8 cellular contexts compared by ENCODE assay signal in the genomic region with DNA sequence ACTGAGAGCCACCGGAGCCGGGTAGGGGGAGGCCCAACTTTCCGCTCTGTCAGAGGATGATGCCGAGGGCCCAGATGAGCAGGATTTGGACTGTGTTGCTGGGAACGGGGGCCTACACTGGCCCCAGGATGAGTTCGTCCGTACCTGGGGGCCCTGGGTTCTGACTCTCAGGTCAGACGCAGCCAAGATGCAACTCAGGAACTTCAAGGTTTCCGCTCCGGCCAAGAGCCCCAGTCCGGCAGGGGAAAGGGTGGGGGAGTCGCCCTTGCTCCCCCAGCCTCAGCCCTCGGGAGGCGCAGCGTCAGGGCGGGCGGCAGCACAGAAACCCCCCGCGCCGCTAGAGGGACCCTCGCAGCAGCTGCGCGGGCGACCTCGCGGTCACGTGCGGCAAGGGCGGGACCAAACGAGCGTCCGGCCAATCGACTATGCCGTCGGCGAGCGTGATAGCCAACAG. TPM values are rescaled to one million over a fixed set of nuclear protein-coding genes. Genes with fewer than 3 reads are reported as not detected.
A peak's percentile ranks its signal among the peaks of the same experiment; 100 is the strongest.
DNase-seq lines count a peak whose midpoint lies in the region; ATAC-seq, FAIRE-seq and TF ChIP-seq lines count a peak whose summit lies in the region.

No MANE protein-coding gene starts in this region.

- H3K9ac ChIP-seq in kidney (ENCODE audit: low read length in 2 of 2) = peak overlapping the region; percentile 8 to 99

- peak; percentile 72 for ATAC-seq in HG02870 (IDR thresholded peaks at IDR 0.05; ENCODE audit: unreplicated experiment)
- ATAC-seq in central memory CD8-positive, alpha-beta T cell (replicated peaks; ENCODE audit: extremely low read depth, poor library complexity, severe bottlenecking) = peak; percentile 93

- no peak for FAIRE-seq in kidney (lab: Jason Lieb, UNC)

- H3K9me3 Mint-ChIP-seq in central memory CD8-positive, alpha-beta T cell = no peaks in the 10 kb centered on the region

- H3K4me1 ChIP-seq in kidney (ENCODE audit: control insufficient read depth in 1 of 2, insufficient read depth in 1 of 2, low read depth in 1 of 2, low read length in 2 of 2) = peaks cover 10% of the 10 kb centered on the region in 2 donors

- H3K4me3 ChIP-seq in WI38 (ENCODE audit: low read depth, low read length) = peak overlapping the region; percentile 78
- H3K4me3 ChIP-seq in kidney (ENCODE audit: low read length in 2 of 2) = peak overlapping the region; percentile 47 to 89

- DNase-seq in NCI-H510A (lab: John Stamatoyannopoulos, UW) (peak; percentile 90), NCI-H510A treated with DMSO at 0.1 percent for 48 hours (lab: John Stamatoyannopoulos, UW) (no peak), NCI-H146 treated with DMSO at 0.1 percent for 48 hours (lab: John Stamatoyannopoulos, UW; ENCODE audit: unreplicated experiment) (peak; percentile 76), kidney (peak; percentile 97)
- peak in 1 of 2 donors; percentile 89 for DNase-seq in central memory CD8-positive, alpha-beta T cell (ENCODE audit: low spot score in 2 of 2)
- DNase-seq in stimulated activated CD4-positive, alpha-beta T cell treated with anti-CD3 and anti-CD28 coated beads, Interleukin-15, amount 100 ng/mL, for 1 hour (ENCODE audit: low read depth in 1 of 2, low spot score in 1 of 2) = peak; percentile 71 to 74

- H3K36me3 ChIP-seq in kidney (ENCODE audit: control insufficient read depth in 1 of 2, insufficient read depth in 2 of 2, low read length in 2 of 2) = peaks cover 1 to 3% of the 10 kb centered on the region in 2 donors

- H3K36me3 Mint-ChIP-seq in central memory CD8-positive, alpha-beta T cell (ENCODE audit: insufficient read depth) = peaks cover 4% of the 10 kb centered on the region

- peak overlapping the region; percentile 93 for H3K27ac Mint-ChIP-seq in central memory CD8-positive, alpha-beta T cell (ENCODE audit: low read depth)

- H3K27ac ChIP-seq in kidney (ENCODE audit: low read depth in 2 of 2, low read length in 2 of 2) = peak overlapping the region; percentile 89 to 98

- H3K4me3 Mint-ChIP-seq in central memory CD8-positive, alpha-beta T cell = peak overlapping the region; percentile 87

- H3K4me1 Mint-ChIP-seq in central memory CD8-positive, alpha-beta T cell = peaks cover 25% of the 10 kb centered on the region

- H3K9me3 ChIP-seq in kidney (ENCODE audit: control insufficient read depth in 1 of 2, low read length in 2 of 2) = no peaks in the 10 kb centered on the region

- no peaks in the 10 kb centered on the region for H3K27me3 Mint-ChIP-seq in central memory CD8-positive, alpha-beta T cell

- TF ChIP-seq CTCF in WI38 (IDR thresholded peaks at IDR 0.05; ENCODE audit: low read depth, low read length) (no peak; the same call in 1 of the 2 replicates), kidney (IDR thresholded peaks at IDR 0.05; ENCODE audit: borderline replicate concordance, extremely low read depth, insufficient read depth) (peak; percentile 65)

- intact Hi-C loops in kidney (cut with DNase I) = no loop called here

RNA-seq across cellular contexts. Expression of a gene that starts 0.2 kb away (rescaled TPM):
- total RNA-seq in kidney = 91.6 TPM
- polyA plus RNA-seq in kidney (ENCODE audit: insufficient read depth, low read depth, low replicate concordance) = 284 TPM

RNA-seq across cellular contexts. Expression of a gene that starts 13.5 kb away (rescaled TPM):
- total RNA-seq in kidney = 29.6 TPM
- 27.7 TPM for polyA plus RNA-seq in kidney (ENCODE audit: insufficient read depth, low read depth, low replicate concordance)

RNA-seq across cellular contexts. Expression of a gene that starts 16.9 kb away (rescaled TPM):
- total RNA-seq in kidney = 5.9 TPM
- 8.8 TPM for polyA plus RNA-seq in kidney (ENCODE audit: insufficient read depth, low read depth, low replicate concordance)

RNA-seq across cellular contexts. Expression of a gene that starts 27.3 kb away (rescaled TPM):
- total RNA-seq in kidney = 6.8 TPM
- 13.4 TPM for polyA plus RNA-seq in kidney (ENCODE audit: insufficient read depth, low read depth, low replicate concordance)

RNA-seq across cellular contexts. Expression of a gene that starts 41.8 kb away (rescaled TPM):
- total RNA-seq in kidney = not detected
- 0.80 TPM for polyA plus RNA-seq in kidney (ENCODE audit: insufficient read depth, low read depth, low replicate concordance)
